Comparison of ENCODE assay signal across 11 cellular contexts in the genomic region with DNA sequence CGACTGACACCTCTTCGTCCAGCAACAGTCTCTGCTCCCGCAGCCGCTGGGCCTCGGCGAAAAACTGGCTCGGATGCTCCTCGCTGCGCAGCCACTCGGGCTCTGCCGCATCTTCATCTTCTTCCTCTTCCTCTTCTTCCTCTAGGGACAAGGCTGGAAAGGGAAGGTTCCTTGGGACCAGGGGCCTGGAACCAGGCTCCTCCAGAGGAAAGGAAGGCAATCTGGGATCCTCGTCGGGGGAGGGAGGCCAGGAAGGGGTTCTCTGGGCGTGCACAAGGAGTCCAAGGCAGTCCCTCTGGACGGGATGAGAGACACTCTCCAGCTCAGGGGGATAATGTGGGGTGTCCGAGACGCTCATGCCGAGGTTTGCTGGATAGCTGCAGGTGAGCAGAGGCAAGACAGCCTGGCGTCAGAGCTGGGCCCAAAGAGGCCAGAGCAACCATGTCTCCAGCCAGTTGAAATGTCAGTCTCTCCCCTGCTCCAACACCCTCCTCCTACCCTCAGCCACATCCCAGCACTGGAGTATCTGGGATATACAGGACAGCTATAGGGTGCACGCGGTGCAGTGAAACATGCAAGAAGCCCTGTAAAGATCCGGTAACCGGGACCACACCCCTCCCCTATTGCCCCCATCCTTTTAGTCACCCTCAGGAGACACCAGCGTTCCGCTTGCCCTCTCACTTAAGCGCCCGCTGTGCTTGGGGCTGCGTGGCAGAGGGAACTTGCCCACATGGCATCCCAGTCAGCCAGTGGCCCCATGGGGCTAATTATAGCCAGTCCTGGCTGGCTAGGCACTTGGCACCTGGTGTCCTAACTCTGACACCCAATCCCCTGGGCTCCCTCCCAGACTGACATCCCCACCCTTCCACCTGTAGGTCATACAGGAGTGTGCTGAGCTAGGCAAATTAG. TPM values are rescaled to one million over a fixed set of nuclear protein-coding genes. Genes with fewer than 3 reads are reported as not detected.
DNase-seq lines count a peak whose midpoint lies in the region; ATAC-seq and TF ChIP-seq lines count a peak whose summit lies in the region.
"Had no signal": no experiment of that assay in that cellular context is flagged by ENCODE, and none has a peak within 500 bp of the region (broad histone marks: within the 10 kb centered on the region; RNA-seq: fewer than 3 reads in every experiment).

A gene with protein sequence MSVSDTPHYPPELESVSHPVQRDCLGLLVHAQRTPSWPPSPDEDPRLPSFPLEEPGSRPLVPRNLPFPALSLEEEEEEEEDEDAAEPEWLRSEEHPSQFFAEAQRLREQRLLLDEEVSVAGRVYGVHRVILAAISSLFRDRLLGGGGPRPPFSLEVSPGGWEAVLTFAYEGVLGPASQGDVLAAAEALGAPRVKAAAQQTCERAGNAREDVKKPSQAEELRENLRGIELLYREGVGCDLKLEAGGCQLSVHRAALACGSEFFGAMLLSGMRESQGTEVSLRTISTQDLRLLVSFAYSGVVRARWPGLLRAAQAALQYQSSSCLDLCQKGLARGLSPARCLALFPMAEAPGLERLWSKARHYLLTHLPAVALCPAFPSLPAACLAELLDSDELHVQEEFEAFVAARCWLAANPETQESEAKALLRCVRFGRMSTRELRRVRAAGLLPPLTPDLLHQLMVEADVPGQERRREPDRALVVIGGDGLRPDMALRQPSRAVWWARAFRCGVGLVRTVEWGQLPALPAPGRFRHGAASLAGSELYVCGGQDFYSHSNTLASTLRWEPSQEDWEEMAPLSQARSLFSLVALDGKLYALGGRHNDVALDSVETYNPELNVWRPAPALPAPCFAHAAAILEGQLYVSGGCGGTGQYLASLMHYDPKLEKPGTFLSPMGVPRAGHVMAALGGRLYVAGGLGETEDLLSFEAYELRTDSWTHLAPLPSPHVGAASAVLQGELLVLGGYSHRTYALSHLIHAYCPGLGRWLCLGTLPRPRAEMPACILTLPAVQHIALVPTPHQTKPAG (minus strand): TSS at position 713 of the 909 bp plus-strand sequence. CDS start 355 bp downstream, at position 358.

- peak within 1 kb of the TSS in 3 of 4 donors; percentile 28 to 72 (median 30) for H3K4me3 Mint-ChIP-seq in IgD-negative memory B cell

- ATAC-seq in left lung (no peak), GM18907 (IDR thresholded peaks at IDR 0.05; ENCODE audit: unreplicated experiment) (no peak)

- H3K9ac ChIP-seq in subcutaneous abdominal adipose tissue (ENCODE audit: low read length in 5 of 5), result peak within 1 kb of the TSS in 3 of 5 donors; percentile 53 to 66 (median 62)

- TF ChIP-seq CTCF in choroid plexus epithelial cell (conservative IDR thresholded peaks at IDR 0.05; ENCODE audit: low read depth, low read length) (no peak), left lung (IDR thresholded peaks at IDR 0.05) (no peak)

- H3K9me3 ChIP-seq in left lung (no peaks in the 10 kb centered on the region), subcutaneous abdominal adipose tissue (ENCODE audit: control insufficient read depth in 5 of 5, low read length in 5 of 5) (no peaks in the 10 kb centered on the region)

- intact Hi-C loops in left lung (cut with DNase I), result no loop called here

- H3K27me3 ChIP-seq in left lung (peaks cover 0 to 18% of the 10 kb centered on the region in 2 donors), subcutaneous abdominal adipose tissue (ENCODE audit: control insufficient read depth in 5 of 5, insufficient read depth in 4 of 5, low read length in 5 of 5) (peaks cover 0 to 3% (median 0%) of the 10 kb centered on the region in 5 donors)

- peak within 1 kb of the TSS in 1 of 3 donors; percentile 73 for H3K27ac Mint-ChIP-seq in IgD-negative memory B cell

- H3K27me3 Mint-ChIP-seq in IgD-negative memory B cell, result no peaks in the 10 kb centered on the region

- H3K27ac ChIP-seq in left lung (no peak within 1 kb of the TSS), subcutaneous abdominal adipose tissue (ENCODE audit: low read depth, low read length) (no peak within 1 kb of the TSS)

- peak; percentile 17 for DNase-seq in choroid plexus epithelial cell (ENCODE audit: low read depth)
- DNase-seq in left lung, result no peak
- DNase-seq in HuH-7.5 (ENCODE audit: low spot score), result no peak
- no peak for DNase-seq in GM19240 (ENCODE audit: insufficient read length, low spot score)
- no peak for DNase-seq in D341Med (ENCODE audit: low spot score)
- DNase-seq: activated naive CD4-positive, alpha-beta T cell treated with anti-CD3 and anti-CD28 coated beads, Interleukin-2, amount 50 U/mL, for 16 hours; KBM-7; stimulated activated naive CD4-positive, alpha-beta T cell treated with Interleukin-2 at 50 U/mL for 16 hours had no signal

- H3K36me3 Mint-ChIP-seq in IgD-negative memory B cell, result no peaks in the 10 kb centered on the region

- H3K9me3 Mint-ChIP-seq in IgD-negative memory B cell, result peaks cover 0 to 2% (median 0%) of the 10 kb centered on the region in 3 donors

- peaks cover 23 to 28% (median 28%) of the 10 kb centered on the region in 3 donors for H3K4me1 Mint-ChIP-seq in IgD-negative memory B cell

- H3K4me3 ChIP-seq in choroid plexus epithelial cell (ENCODE audit: low read depth, low read length) (peak within 1 kb of the TSS; percentile 50), left lung (peak within 1 kb of the TSS; percentile 11 to 17), subcutaneous abdominal adipose tissue (ENCODE audit: low read depth in 1 of 5, low read length in 5 of 5) (peak within 1 kb of the TSS; percentile 11 to 66 (median 61))

- H3K4me1 ChIP-seq in left lung, result peaks cover 0 to 2% of the 10 kb centered on the region in 2 donors
- H3K4me1 ChIP-seq in subcutaneous abdominal adipose tissue (ENCODE audit: control insufficient read depth in 5 of 5, insufficient read depth in 5 of 5, low read length in 5 of 5), result peaks cover 0 to 21% (median 16%) of the 10 kb centered on the region in 5 donors

- H3K36me3 ChIP-seq in left lung (no peaks in the 10 kb centered on the region), subcutaneous abdominal adipose tissue (ENCODE audit: control insufficient read depth in 5 of 5, insufficient read depth in 5 of 5, low read length in 5 of 5) (no peaks in the 10 kb centered on the region)

RNA-seq across cellular contexts. Expression of the gene that starts here (rescaled TPM):
- polyA plus RNA-seq in IgD-negative memory B cell, result 0.10 TPM
- under 1 TPM; 0.20 to 0.31 TPM for total RNA-seq in left lung
